24 cellular contexts compared by ENCODE assay signal in genomic region chr2:240518981-240519380, GRCh38. TPM values are rescaled to one million over a fixed set of nuclear protein-coding genes. Genes with fewer than 3 reads are reported as not detected.
DNase-seq lines count a peak whose midpoint lies in the region; ATAC-seq and TF ChIP-seq lines count a peak whose summit lies in the region.
"Had no signal": no experiment of that assay in that cellular context is flagged by ENCODE, and none has a peak within 500 bp of the region (broad histone marks: within the 10 kb centered on the region; RNA-seq: fewer than 3 reads in every experiment).

No MANE protein-coding gene starts in this region.

- H3K9me3 Mint-ChIP-seq in WTC11: peaks cover 21% of the 10 kb centered on the region

- H3K4me3 ChIP-seq in foreskin fibroblast (ENCODE audit: low read depth in 1 of 2, low read length in 2 of 2) (peak overlapping the region; percentile 41 to 46), smooth muscle cell (no peak overlapping the region)
- H3K4me3 ChIP-seq: SJCRH30 had no signal

- H3K27ac ChIP-seq in smooth muscle cell (ENCODE audit: low read depth): no peak overlapping the region
- H3K27ac ChIP-seq: HL-60, SJCRH30 had no signal

- POLR2A ChIA-PET in WTC11 (lab: Charles Lee): no interaction called here

- WGBS in smooth muscle cell (ENCODE audit: low lambda C conversion rate): 98% methylated on average over 5 of the region's 5 CpGs

- H4K20me1 ChIP-seq in smooth muscle cell (ENCODE audit: low read depth): no peaks in the 10 kb centered on the region

- peaks cover 20% of the 10 kb centered on the region for H3K36me3 Mint-ChIP-seq in WTC11

- ATAC-seq in WTC11 (no peak), omental fat pad (ENCODE audit: low FRiP score) (no peak)
- ATAC-seq: Panc1 had no signal

- peaks cover 12% of the 10 kb centered on the region for H3K4me1 Mint-ChIP-seq in WTC11

- H3K4me1 ChIP-seq in smooth muscle cell (ENCODE audit: low read depth): no peaks in the 10 kb centered on the region
- H3K4me1 ChIP-seq: SJCRH30 had no signal

- no peak overlapping the region for H3K4me2 ChIP-seq in smooth muscle cell

- peaks cover 10% of the 10 kb centered on the region for H3K27me3 ChIP-seq in smooth muscle cell (ENCODE audit: low read depth)
- H3K27me3 ChIP-seq: SJCRH30 had no signal

- H3K4me3 Mint-ChIP-seq in WTC11: peak overlapping the region; percentile 60; the same call in 1 of the 2 replicates
- H3K4me3 Mint-ChIP-seq: B cell, CD14-positive monocyte had no signal

- H3K9ac ChIP-seq in smooth muscle cell (ENCODE audit: low read depth): no peak overlapping the region

- no peak overlapping the region for H3K27ac Mint-ChIP-seq in WTC11
- H3K27ac Mint-ChIP-seq: B cell had no signal

- H3F3A ChIP-seq in smooth muscle cell (ENCODE audit: low read depth): no peaks in the 10 kb centered on the region

- TF ChIP-seq CTCF in WTC11 (IDR thresholded peaks at IDR 0.05) (no peak), foreskin fibroblast (IDR thresholded peaks at IDR 0.05; ENCODE audit: low read depth, low read length) (no peak), omental fat pad (IDR thresholded peaks at IDR 0.05) (no peak), smooth muscle cell (IDR thresholded peaks at IDR 0.05; ENCODE audit: borderline replicate concordance, insufficient read depth, poor library complexity, severe bottlenecking) (no peak)

- CTCF ChIA-PET in WTC11 (lab: Charles Lee): no interaction called here

- H2AFZ ChIP-seq in smooth muscle cell (ENCODE audit: low read depth): no peak overlapping the region

- H3K9me3 ChIP-seq in smooth muscle cell (replicated peaks; ENCODE audit: low read depth): no peaks in the 10 kb centered on the region
- H3K9me3 ChIP-seq: SJCRH30 had no signal

- H3K27me3 Mint-ChIP-seq in WTC11 (ENCODE audit: low read depth): peaks cover 41% of the 10 kb centered on the region
- H3K27me3 Mint-ChIP-seq: B cell had no signal

- no peaks in the 10 kb centered on the region for H3K36me3 ChIP-seq in smooth muscle cell (ENCODE audit: low read depth)
- H3K36me3 ChIP-seq: SJCRH30 had no signal

- peak; percentile 2 for DNase-seq in GM03348 (ENCODE audit: low spot score)
- no peak for DNase-seq in WTC11 (ENCODE audit: low spot score)
- no peak for DNase-seq in foreskin fibroblast
- DNase-seq in omental fat pad (ENCODE audit: low spot score): peak; percentile 5
- no peak for DNase-seq in cortex of kidney (lab: John Stamatoyannopoulos, UW)
- DNase-seq in DMS 273 treated with DMSO at 0.1 percent for 48 hours (lab: John Stamatoyannopoulos, UW): no peak
- no peak for DNase-seq in smooth muscle cell (lab: John Stamatoyannopoulos, UW; ENCODE audit: unreplicated experiment)
- no peak for DNase-seq in SHP77 (lab: John Stamatoyannopoulos, UW)
- DNase-seq: GF-D8; KBM-7; MM.1S; NCI-H1048; NCI-H1417 treated with DMSO at 0.1 percent for 48 hours; NCI-H187 treated with DMSO at 0.1 percent for 48 hours; NCI-H2107; NCI-H2227 treated with DMSO at 0.1 percent for 48 hours; NCI-H510A treated with DMSO at 0.1 percent for 48 hours; NCI-H748 treated with DMSO at 0.1 percent for 48 hours; NK-92 treated with Interleukin-12 subunit alpha and Interleukin-12 subunit beta, amount 100 ng/mL, for 24 hours had no signal

- H3K79me2 ChIP-seq in smooth muscle cell (ENCODE audit: low read depth): no peaks in the 10 kb centered on the region

TF ChIP-seq in WTC11, 78 proteins besides CTCF, POLR2A, EP300 and RAD21 (continues in another document):
- TF ChIP-seq ETV6 (CRISPR knock-in tag; IDR thresholded peaks at IDR 0.05) (no peak), ZNF532 (CRISPR knock-in tag; IDR thresholded peaks at IDR 0.05; ENCODE audit: borderline replicate concordance) (no peak), ZNF263 (CRISPR knock-in tag; IDR thresholded peaks at IDR 0.05; ENCODE audit: low read depth) (no peak), NR1H2 (CRISPR knock-in tag; IDR thresholded peaks at IDR 0.05) (no peak)
- TF ChIP-seq, protein P1, sequence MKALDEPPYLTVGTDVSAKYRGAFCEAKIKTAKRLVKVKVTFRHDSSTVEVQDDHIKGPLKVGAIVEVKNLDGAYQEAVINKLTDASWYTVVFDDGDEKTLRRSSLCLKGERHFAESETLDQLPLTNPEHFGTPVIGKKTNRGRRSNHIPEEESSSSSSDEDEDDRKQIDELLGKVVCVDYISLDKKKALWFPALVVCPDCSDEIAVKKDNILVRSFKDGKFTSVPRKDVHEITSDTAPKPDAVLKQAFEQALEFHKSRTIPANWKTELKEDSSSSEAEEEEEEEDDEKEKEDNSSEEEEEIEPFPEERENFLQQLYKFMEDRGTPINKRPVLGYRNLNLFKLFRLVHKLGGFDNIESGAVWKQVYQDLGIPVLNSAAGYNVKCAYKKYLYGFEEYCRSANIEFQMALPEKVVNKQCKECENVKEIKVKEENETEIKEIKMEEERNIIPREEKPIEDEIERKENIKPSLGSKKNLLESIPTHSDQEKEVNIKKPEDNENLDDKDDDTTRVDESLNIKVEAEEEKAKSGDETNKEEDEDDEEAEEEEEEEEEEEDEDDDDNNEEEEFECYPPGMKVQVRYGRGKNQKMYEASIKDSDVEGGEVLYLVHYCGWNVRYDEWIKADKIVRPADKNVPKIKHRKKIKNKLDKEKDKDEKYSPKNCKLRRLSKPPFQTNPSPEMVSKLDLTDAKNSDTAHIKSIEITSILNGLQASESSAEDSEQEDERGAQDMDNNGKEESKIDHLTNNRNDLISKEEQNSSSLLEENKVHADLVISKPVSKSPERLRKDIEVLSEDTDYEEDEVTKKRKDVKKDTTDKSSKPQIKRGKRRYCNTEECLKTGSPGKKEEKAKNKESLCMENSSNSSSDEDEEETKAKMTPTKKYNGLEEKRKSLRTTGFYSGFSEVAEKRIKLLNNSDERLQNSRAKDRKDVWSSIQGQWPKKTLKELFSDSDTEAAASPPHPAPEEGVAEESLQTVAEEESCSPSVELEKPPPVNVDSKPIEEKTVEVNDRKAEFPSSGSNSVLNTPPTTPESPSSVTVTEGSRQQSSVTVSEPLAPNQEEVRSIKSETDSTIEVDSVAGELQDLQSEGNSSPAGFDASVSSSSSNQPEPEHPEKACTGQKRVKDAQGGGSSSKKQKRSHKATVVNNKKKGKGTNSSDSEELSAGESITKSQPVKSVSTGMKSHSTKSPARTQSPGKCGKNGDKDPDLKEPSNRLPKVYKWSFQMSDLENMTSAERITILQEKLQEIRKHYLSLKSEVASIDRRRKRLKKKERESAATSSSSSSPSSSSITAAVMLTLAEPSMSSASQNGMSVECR (CRISPR knock-in tag; IDR thresholded peaks at IDR 0.05; ENCODE audit: borderline replicate concordance): no peak
- TF ChIP-seq, protein P2, sequence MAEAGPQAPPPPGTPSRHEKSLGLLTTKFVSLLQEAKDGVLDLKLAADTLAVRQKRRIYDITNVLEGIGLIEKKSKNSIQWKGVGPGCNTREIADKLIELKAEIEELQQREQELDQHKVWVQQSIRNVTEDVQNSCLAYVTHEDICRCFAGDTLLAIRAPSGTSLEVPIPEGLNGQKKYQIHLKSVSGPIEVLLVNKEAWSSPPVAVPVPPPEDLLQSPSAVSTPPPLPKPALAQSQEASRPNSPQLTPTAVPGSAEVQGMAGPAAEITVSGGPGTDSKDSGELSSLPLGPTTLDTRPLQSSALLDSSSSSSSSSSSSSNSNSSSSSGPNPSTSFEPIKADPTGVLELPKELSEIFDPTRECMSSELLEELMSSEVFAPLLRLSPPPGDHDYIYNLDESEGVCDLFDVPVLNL (CRISPR knock-in tag; IDR thresholded peaks at IDR 0.05; ENCODE audit: borderline replicate concordance, low read depth): no peak

RNA-seq across cellular contexts. Expression of gene ANKMY1, which starts 38.8 kb away (rescaled TPM):
- total RNA-seq in WTC11 (2021) (4.6 to 7.8 TPM (median 5.2 TPM) in 3 replicates), omental fat pad (10 to 100 TPM in 3 of 4 donors, 1 to 10 TPM in 1; 8.3 to 23.2 (median 16.7) TPM), smooth muscle cell (3.4 and 8.7 TPM in 2 replicates)
- polyA plus RNA-seq in smooth muscle cell: 5.6 and 6.4 TPM in 2 replicates

RNA-seq across cellular contexts. Expression of gene DUSP28, which starts 41.2 kb away (rescaled TPM):
- total RNA-seq in WTC11 (2021) (2.2 to 2.3 TPM (median 2.2 TPM) in 3 replicates), omental fat pad (1 to 10 TPM; 3.3 to 5.5 (median 4.7) TPM), smooth muscle cell (2.2 and 2.9 TPM in 2 replicates)
- 6.4 and 6.5 TPM in 2 replicates for polyA plus RNA-seq in smooth muscle cell

RNA-seq across cellular contexts. Expression of gene RNPEPL1, which starts 49.3 kb away (rescaled TPM):
- total RNA-seq in WTC11 (2021) (18.8 to 20.5 TPM (median 19.4 TPM) in 3 replicates), omental fat pad (10 to 100 TPM; 41.6 to 97.4 (median 71.8) TPM), smooth muscle cell (13.5 and 15.3 TPM in 2 replicates)
- polyA plus RNA-seq in smooth muscle cell: 40.9 and 48.3 TPM in 2 replicates

Comparison
In these comparisons a context has a peak if more than half of its experiments do, and no peak if none do; other contexts are left out.
1. DNase-seq: peak in GM03348 (single experiment) and omental fat pad (single experiment); none in WTC11 (single experiment), foreskin fibroblast (0 of 2), cortex of kidney (single experiment), DMS 273 treated with DMSO at 0.1 percent for 48 hours (single experiment), smooth muscle cell (single experiment) and SHP77 (0 of 2).